Comparison of ENCODE assay signal across 16 cellular contexts in genomic region chr10:100972904-100973535, GRCh38. TPM values are rescaled to one million over a fixed set of nuclear protein-coding genes. Genes with fewer than 3 reads are reported as not detected.
DNase-seq lines count a peak whose midpoint lies in the region; ATAC-seq and TF ChIP-seq lines count a peak whose summit lies in the region.
"Had no signal": no experiment of that assay in that cellular context is flagged by ENCODE, and none has a peak within 500 bp of the region (broad histone marks: within the 10 kb centered on the region; RNA-seq: fewer than 3 reads in every experiment).

No MANE protein-coding gene starts in this region.

- TF ChIP-seq CTCF in nephron progenitor cell (IDR thresholded peaks at IDR 0.05) (no peak), left lung (IDR thresholded peaks at IDR 0.05) (no peak)

- H3K36me3 Mint-ChIP-seq in nephron progenitor cell (ENCODE audit: low read depth) = no peaks in the 10 kb centered on the region

- H3K27ac Mint-ChIP-seq in nephron progenitor cell = no peak overlapping the region

- peaks cover 5% of the 10 kb centered on the region for H3K27me3 Mint-ChIP-seq in nephron progenitor cell (ENCODE audit: low read depth, poor library complexity)

- peaks cover 48% of the 10 kb centered on the region for H3K4me1 Mint-ChIP-seq in nephron progenitor cell

- H3K4me3 Mint-ChIP-seq in nephron progenitor cell = peak overlapping the region; percentile 18

- H3K27ac ChIP-seq in left lung = no peak overlapping the region
- H3K27ac ChIP-seq: C4-2B, PC-9 had no signal

- no peaks in the 10 kb centered on the region for H3K9me3 ChIP-seq in left lung
- H3K9me3 ChIP-seq: HAP-1 had no signal

- intact Hi-C loops in left lung (cut with DNase I) = no loop called here

- H3K4me3 ChIP-seq in left lung = no peak overlapping the region
- H3K4me3 ChIP-seq: HAP-1, PC-9 had no signal

- DNase-seq in activated CD8-positive, alpha-beta memory T cell treated with anti-CD3 and anti-CD28 coated beads, Interleukin-2, amount 50 U/mL, for 48 hours = peak; percentile 41
- DNase-seq in activated CD8-positive, alpha-beta memory T cell treated with anti-CD3 and anti-CD28 coated beads, Interleukin-2, amount 50 U/mL, for 4 hours = no peak
- DNase-seq in nephron progenitor cell = no peak
- no peak for DNase-seq in left lung
- no peak for DNase-seq in NCI-H1092 treated with DMSO at 0.1 percent for 48 hours (lab: John Stamatoyannopoulos, UW)
- DNase-seq: DMS153, Karpas-422, MM.1S, NCI-H187 treated with DMSO at 0.1 percent for 48 hours, NCI-H2171, NCI-H446 treated with DMSO at 0.1 percent for 48 hours, NCI-H748 treated with DMSO at 0.1 percent for 48 hours, PC-9 had no signal

- H3K36me3 ChIP-seq in left lung = no peaks in the 10 kb centered on the region
- H3K36me3 ChIP-seq: HAP-1 had no signal

- H3K9me3 Mint-ChIP-seq in nephron progenitor cell = no peaks in the 10 kb centered on the region

- ATAC-seq in left lung = no peak
- no peak for ATAC-seq in GM18861 (IDR thresholded peaks at IDR 0.05; ENCODE audit: unreplicated experiment)

- peaks cover 5 to 15% of the 10 kb centered on the region in 2 donors for H3K4me1 ChIP-seq in left lung

- peaks cover 0 to 15% of the 10 kb centered on the region in 2 donors for H3K27me3 ChIP-seq in left lung

RNA-seq across cellular contexts. Expression of gene SEMA4G, which starts 3.7 kb away (rescaled TPM):
- 10 to 100 TPM in 1 of 2 donors, 1 to 10 TPM in 1; 2.7 to 18.9 TPM for total RNA-seq in left lung

RNA-seq across cellular contexts. Expression of gene MRPL43, which starts 14.3 kb away (rescaled TPM):
- total RNA-seq in left lung = 10 to 100 TPM; 55.0 to 67.9 TPM

RNA-seq across cellular contexts. Expression of gene TWNK, which starts 14.3 kb away (rescaled TPM):
- 1 to 10 TPM; 3.4 to 6.6 TPM for total RNA-seq in left lung

RNA-seq across cellular contexts. Expression of gene LZTS2, which starts 26.6 kb away (rescaled TPM):
- total RNA-seq in left lung = 10 to 100 TPM; 47.6 to 48.6 TPM

RNA-seq across cellular contexts. Expression of gene PDZD7, which starts 57.9 kb away (rescaled TPM):
- total RNA-seq in left lung = under 1 TPM; 0.58 to 0.96 TPM
